22 cellular contexts compared by ENCODE assay signal in genomic region chr6:157097255-157097936, GRCh38.
DNase-seq lines count a peak whose midpoint lies in the region; ATAC-seq and TF ChIP-seq lines count a peak whose summit lies in the region.
"Had no signal": no experiment of that assay in that cellular context is flagged by ENCODE, and none has a peak within 500 bp of the region (broad histone marks: within the 10 kb centered on the region; RNA-seq: fewer than 3 reads in every experiment).

No MANE protein-coding gene starts in this region.

- H3K36me3 ChIP-seq in HAP-1 (replicated peaks), result no peaks in the 10 kb centered on the region; the same call in 1 of the 2 replicates
- no peaks in the 10 kb centered on the region for H3K36me3 ChIP-seq in CD8-positive, alpha-beta T cell (ENCODE audit: insufficient read depth, low read length)

- H3K4me1 ChIP-seq in HAP-1, result peaks cover 15% of the 10 kb centered on the region
- H3K4me1 ChIP-seq in CD8-positive, alpha-beta T cell (ENCODE audit: insufficient read depth, low read length), result peaks cover 22% of the 10 kb centered on the region

- H3K27me3 ChIP-seq in HAP-1 (ENCODE audit: low read depth), result no peaks in the 10 kb centered on the region
- no peaks in the 10 kb centered on the region for H3K27me3 ChIP-seq in CD8-positive, alpha-beta T cell (ENCODE audit: insufficient read depth, low read length)
- H3K27me3 ChIP-seq: BLaER1 treated with 17β-estradiol and CSF1 and Interleukin-3, amounts not matched to agents 10 nM and 100 nM; upper lobe of right lung had no signal

- no peaks in the 10 kb centered on the region for H3K9me3 ChIP-seq in HAP-1
- H3K9me3 ChIP-seq in CD8-positive, alpha-beta T cell (ENCODE audit: low read length), result no peaks in the 10 kb centered on the region
- H3K9me3 ChIP-seq: upper lobe of right lung had no signal

- H3K36me3 Mint-ChIP-seq in activated naive CD4-positive, alpha-beta T cell treated with anti-CD3 and anti-CD28 coated beads, Interleukin-2, amount 50 U/mL, for 24 hours, result peaks cover 8% of the 10 kb centered on the region
- H3K36me3 Mint-ChIP-seq in immature natural killer cell, result peaks cover 0 to 14% (median 11%) of the 10 kb centered on the region in 3 donors
- peaks cover 25 to 51% of the 10 kb centered on the region in 2 donors for H3K36me3 Mint-ChIP-seq in stimulated activated naive B cell treated with anti-CD40 and anti-IgM and Interleukin-4, amounts not matched to agents 10 μg/mL and 1 μg/mL and 100 μg/mL, for 72 hours
- H3K36me3 Mint-ChIP-seq in CD8-positive, alpha-beta T cell, result peaks cover 40% of the 10 kb centered on the region

- H3K27me3 Mint-ChIP-seq in activated naive CD4-positive, alpha-beta T cell treated with anti-CD3 and anti-CD28 coated beads, Interleukin-2, amount 50 U/mL, for 24 hours, result no peaks in the 10 kb centered on the region
- peaks cover 1 to 2% (median 1%) of the 10 kb centered on the region in 3 donors for H3K27me3 Mint-ChIP-seq in immature natural killer cell (ENCODE audit: low read depth in 3 of 3)
- no peaks in the 10 kb centered on the region for H3K27me3 Mint-ChIP-seq in stimulated activated naive B cell treated with anti-CD40 and anti-IgM and Interleukin-4, amounts not matched to agents 10 μg/mL and 1 μg/mL and 100 μg/mL, for 72 hours
- H3K27me3 Mint-ChIP-seq in CD8-positive, alpha-beta T cell (ENCODE audit: low read depth), result no peaks in the 10 kb centered on the region
- H3K27me3 Mint-ChIP-seq: central memory CD8-positive, alpha-beta T cell had no signal

- no peaks in the 10 kb centered on the region for H3K9me3 Mint-ChIP-seq in activated naive CD4-positive, alpha-beta T cell treated with anti-CD3 and anti-CD28 coated beads, Interleukin-2, amount 50 U/mL, for 24 hours
- no peaks in the 10 kb centered on the region for H3K9me3 Mint-ChIP-seq in immature natural killer cell
- H3K9me3 Mint-ChIP-seq in stimulated activated naive B cell treated with anti-CD40 and anti-IgM and Interleukin-4, amounts not matched to agents 10 μg/mL and 1 μg/mL and 100 μg/mL, for 72 hours, result no peaks in the 10 kb centered on the region
- no peaks in the 10 kb centered on the region for H3K9me3 Mint-ChIP-seq in CD8-positive, alpha-beta T cell
- H3K9me3 Mint-ChIP-seq: central memory CD8-positive, alpha-beta T cell had no signal

- no peak overlapping the region for H3K4me3 Mint-ChIP-seq in activated naive CD4-positive, alpha-beta T cell treated with anti-CD3 and anti-CD28 coated beads, Interleukin-2, amount 50 U/mL, for 24 hours
- peak overlapping the region in 1 of 5 donors; percentile 46 for H3K4me3 Mint-ChIP-seq in immature natural killer cell
- H3K4me3 Mint-ChIP-seq in stimulated activated naive B cell treated with anti-CD40 and anti-IgM and Interleukin-4, amounts not matched to agents 10 μg/mL and 1 μg/mL and 100 μg/mL, for 72 hours, result no peak overlapping the region
- no peak overlapping the region for H3K4me3 Mint-ChIP-seq in CD8-positive, alpha-beta T cell
- H3K4me3 Mint-ChIP-seq: central memory CD8-positive, alpha-beta T cell had no signal

- H3K27ac Mint-ChIP-seq in activated naive CD4-positive, alpha-beta T cell treated with anti-CD3 and anti-CD28 coated beads, Interleukin-2, amount 50 U/mL, for 24 hours, result peak overlapping the region; percentile 76
- H3K27ac Mint-ChIP-seq in immature natural killer cell, result peak overlapping the region in 5 of 6 donors; percentile 30 to 96 (median 65)
- peak overlapping the region; percentile 62 for H3K27ac Mint-ChIP-seq in stimulated activated naive B cell treated with anti-CD40 and anti-IgM and Interleukin-4, amounts not matched to agents 10 μg/mL and 1 μg/mL and 100 μg/mL, for 72 hours
- no peak overlapping the region for H3K27ac Mint-ChIP-seq in CD8-positive, alpha-beta T cell

- intact Hi-C loops in CD8-positive, alpha-beta T cell (cut with DNase I, micrococcal nuclease), result no loop called here

- no peak for ATAC-seq in stimulated activated naive B cell treated with anti-CD40 and anti-IgM and Interleukin-4, amounts not matched to agents 10 μg/mL and 1 μg/mL and 100 μg/mL, for 72 hours (replicated peaks)
- no peak for ATAC-seq in CD8-positive, alpha-beta T cell

- POLR2A ChIA-PET in CD8-positive, alpha-beta T cell (lab: Charles Lee), result no interaction called here

- no peak overlapping the region for H3K4me3 ChIP-seq in HAP-1
- H3K4me3 ChIP-seq in CD8-positive, alpha-beta T cell (ENCODE audit: low read depth, low read length), result no peak overlapping the region
- H3K4me3 ChIP-seq: BLaER1 treated with 17β-estradiol and CSF1 and Interleukin-3, amounts not matched to agents 10 nM and 100 nM; upper lobe of right lung had no signal

- H3K4me1 Mint-ChIP-seq in activated naive CD4-positive, alpha-beta T cell treated with anti-CD3 and anti-CD28 coated beads, Interleukin-2, amount 50 U/mL, for 24 hours, result peaks cover 72% of the 10 kb centered on the region
- H3K4me1 Mint-ChIP-seq in immature natural killer cell, result peaks cover 78% of the 10 kb centered on the region in 2 donors
- H3K4me1 Mint-ChIP-seq in stimulated activated naive B cell treated with anti-CD40 and anti-IgM and Interleukin-4, amounts not matched to agents 10 μg/mL and 1 μg/mL and 100 μg/mL, for 72 hours, result peaks cover 40 to 87% of the 10 kb centered on the region in 2 donors
- H3K4me1 Mint-ChIP-seq in CD8-positive, alpha-beta T cell (ENCODE audit: low read depth), result peaks cover 54% of the 10 kb centered on the region

- DNase-seq in activated naive CD4-positive, alpha-beta T cell treated with anti-CD3 and anti-CD28 coated beads, Interleukin-2, amount 50 U/mL, for 16 hours, result no peak
- DNase-seq in HAP-1 (ENCODE audit: low spot score in 2 of 2) (peak; percentile 45 to 60), immature natural killer cell (no peak), NCI-H146 treated with DMSO at 0.1 percent for 48 hours (lab: John Stamatoyannopoulos, UW; ENCODE audit: unreplicated experiment) (no peak)
- DNase-seq in stimulated activated naive B cell treated with anti-CD40 and anti-IgM and Interleukin-4, amounts not matched to agents 10 μg/mL and 1 μg/mL and 100 μg/mL, for 72 hours, result no peak
- no peak for DNase-seq in CD8-positive, alpha-beta T cell
- DNase-seq: activated CD4-positive, alpha-beta T cell treated with anti-CD3 and anti-CD28 coated beads for 4 hours; activated effector memory CD4-positive, alpha-beta T cell treated with anti-CD3 and anti-CD28 coated beads, Interleukin-2, amount 50 U/mL, for 16 hours; DMS 273 treated with DMSO at 0.1 percent for 48 hours; erythroblast; foreskin fibroblast; NCI-H1048; NCI-H2081; NCI-H510A treated with DMSO at 0.1 percent for 48 hours; NK-92 treated with Interleukin-12 subunit alpha and Interleukin-12 subunit beta, amount 100 ng/mL, for 24 hours; occipital lobe; SIG-M5; stimulated activated CD4-positive, alpha-beta T cell treated with anti-CD3 and anti-CD28 coated beads, Interleukin-4, amount 100 ng/mL, for 4 hours had no signal

- no peak for TF ChIP-seq CTCF in CD8-positive, alpha-beta T cell (IDR thresholded peaks at IDR 0.05)

- no peak overlapping the region for H3K27ac ChIP-seq in CD8-positive, alpha-beta T cell (ENCODE audit: low read depth, low read length)
- H3K27ac ChIP-seq: BLaER1 treated with 17β-estradiol and CSF1 and Interleukin-3, amounts not matched to agents 10 nM and 100 nM had no signal

- in situ Hi-C loops in HAP-1 (cut with MboI; ENCODE audit: low sequenced_read_pairs), result no loop called here

- CTCF ChIA-PET in CD8-positive, alpha-beta T cell (lab: Charles Lee), result interaction anchor here (1.6 kb wide), 1 partner anchor 63 kb away, joined by 3 read pairs; no protein-coding TSS in a partner anchor

Comparison
In these comparisons a context has a peak if more than half of its experiments do, and no peak if none do; other contexts are left out.
1. DNase-seq: peak in HAP-1 (2 of 2); none in activated naive CD4-positive, alpha-beta T cell treated with anti-CD3 and anti-CD28 coated beads, Interleukin-2, amount 50 U/mL, for 16 hours (single experiment), immature natural killer cell (0 of 3), stimulated activated naive B cell treated with anti-CD40 and anti-IgM and Interleukin-4, amounts not matched to agents 10 μg/mL and 1 μg/mL and 100 μg/mL, for 72 hours (single experiment), NCI-H146 treated with DMSO at 0.1 percent for 48 hours (single experiment) and CD8-positive, alpha-beta T cell (0 of 7).